ENCODE assay signal across 22 cellular contexts in genomic region chr3:94869059-94869547, GRCh38.
A peak's percentile ranks its signal among the peaks of the same experiment; 100 is the strongest.
DNase-seq lines count a peak whose midpoint lies in the region; ATAC-seq and TF ChIP-seq lines count a peak whose summit lies in the region.
"Had no signal": no experiment of that assay in that cellular context is flagged by ENCODE, and none has a peak within 500 bp of the region (broad histone marks: within the 10 kb centered on the region; RNA-seq: fewer than 3 reads in every experiment).

No MANE protein-coding gene starts in this region.

- no peak overlapping the region for H3K18ac ChIP-seq in IMR-90 (ENCODE audit: low read depth, low read length)

- dilution Hi-C loops in IMR-90 (cut with HindIII; ENCODE audit: low sequenced_read_pairs, unreplicated experiment) = no loop called here

- no peak overlapping the region for H3K23ac ChIP-seq in IMR-90 (ENCODE audit: low read depth, low read length)

- H2BK20ac ChIP-seq in IMR-90 (ENCODE audit: low read depth, low read length) = no peak overlapping the region

- H2BK120ac ChIP-seq in IMR-90 (ENCODE audit: low read depth, low read length) = no peak overlapping the region

- no TSS peak for BruUV-seq in IMR-90 (replicated peaks; lab: Mats Ljungman, UMichigan)

- H3K56ac ChIP-seq in IMR-90 (ENCODE audit: extremely low read depth, insufficient read depth, low read length) = no peak overlapping the region

- no peak overlapping the region for H3K4ac ChIP-seq in IMR-90 (ENCODE audit: low read depth, low read length)

- H3K4me2 ChIP-seq in IMR-90 (ENCODE audit: low read depth, low read length) = no peak overlapping the region
- H3K4me2 ChIP-seq: BLaER1 had no signal

- no peak for TF ChIP-seq POLR2A in IMR-90 (IDR thresholded peaks at IDR 0.05; ENCODE audit: low read depth, low read length)

- no peak for DNase-seq in IMR-90
- no peak for DNase-seq in sciatic nerve (ENCODE audit: low spot score)
- no peak for DNase-seq in amniotic stem cell (lab: John Stamatoyannopoulos, UW)
- DNase-seq: 8988T; ACHN; BE2C; C1 segment of cervical spinal cord; CD4-positive, alpha-beta memory T cell; CD4-positive, CD25-positive, alpha-beta regulatory T cell; CD8-positive, alpha-beta memory T cell; COR-L47; DMS 273 treated with DMSO at 0.1 percent for 48 hours; DMS153; DMS53; DMS79; DND-41; EL; GDM1 had no signal

- WGBS in IMR-90 (ENCODE audit: extremely low coverage in 2 of 2, insufficient read length in 1 of 2), 2 experiments = no CpG with 5 or more reads among the region's 2 CpGs

- H2AK5ac ChIP-seq in IMR-90 (ENCODE audit: low read depth, low read length) = no peak overlapping the region

- no peak overlapping the region for H4K91ac ChIP-seq in IMR-90 (ENCODE audit: insufficient read depth, low read depth, low read length)

- H3K4me1 ChIP-seq in IMR-90 (ENCODE audit: control insufficient read depth, insufficient read depth, low read length) = no peaks in the 10 kb centered on the region
- H3K4me1 ChIP-seq: BE2C, BLaER1 had no signal

- POLR2A ChIA-PET in IMR-90 (lab: Charles Lee; ENCODE audit: unreplicated experiment) = no interaction called here

- H4K8ac ChIP-seq in IMR-90 (ENCODE audit: low read depth in 2 of 2, low read length in 2 of 2) = no peak overlapping the region

- in situ Hi-C loops in IMR-90 (cut with MboI; ENCODE audit: low sequenced_read_pairs) = no loop called here

- intact Hi-C loops in IMR-90 (cut with micrococcal nuclease) (no loop called here), sciatic nerve (cut with DNase I) (no loop called here)

- CTCF ChIA-PET in IMR-90 (lab: Yijun Ruan, JAX) = no interaction called here

- H2AFZ ChIP-seq in IMR-90 (replicated peaks; ENCODE audit: low read length, poor library complexity) = no peak overlapping the region

- no peak overlapping the region for H4K5ac ChIP-seq in IMR-90 (ENCODE audit: low read depth, low read length)

- H3K9me1 ChIP-seq in IMR-90 (ENCODE audit: insufficient read depth, low read length) = no peaks in the 10 kb centered on the region

- H3K36me3 ChIP-seq in IMR-90 (ENCODE audit: control insufficient read depth, insufficient read depth, low read length) = no peaks in the 10 kb centered on the region
- H3K36me3 ChIP-seq: BE2C, BLaER1 had no signal

- no peak overlapping the region for H3K4me3 ChIP-seq in IMR-90 (ENCODE audit: insufficient read depth, low read depth, low read length)
- H3K4me3 ChIP-seq: BLaER1, GM12878 had no signal

- TF ChIP-seq CTCF in IMR-90 (conservative IDR thresholded peaks at IDR 0.05; ENCODE audit: low read depth, low read length) = no peak

- H3K27ac ChIP-seq in IMR-90 (ENCODE audit: insufficient read depth, low read length) = no peak overlapping the region
- H3K27ac ChIP-seq: BLaER1 had no signal

- no peak overlapping the region for H3K14ac ChIP-seq in IMR-90 (replicated peaks; ENCODE audit: low read depth, low read length)

- H4K20me1 ChIP-seq in IMR-90 (ENCODE audit: insufficient read depth, low read length) = no peaks in the 10 kb centered on the region
- H4K20me1 ChIP-seq: BLaER1 had no signal

- H2BK15ac ChIP-seq in IMR-90 (ENCODE audit: low read depth, low read length) = no peak overlapping the region

- H2AK9ac ChIP-seq in IMR-90 (replicated peaks; ENCODE audit: low read depth, low read length, poor library complexity) = no peak overlapping the region

- H2BK5ac ChIP-seq in IMR-90 (ENCODE audit: low read depth, low read length, poor library complexity, severe bottlenecking) = no peak overlapping the region

- TF ChIP-seq EP300 in Ishikawa (IDR thresholded peaks at IDR 0.05; ENCODE audit: borderline replicate concordance) = no peak

- no peak for ATAC-seq in IMR-90 (ENCODE audit: low read depth)
- ATAC-seq in sciatic nerve = peak; percentile 56
- ATAC-seq in GM19455 (IDR thresholded peaks at IDR 0.05; ENCODE audit: unreplicated experiment) = no peak
- ATAC-seq: GM12878 had no signal

- H3K9ac ChIP-seq in IMR-90 (ENCODE audit: low read depth, low read length) = no peak overlapping the region
- H3K9ac ChIP-seq: BLaER1 had no signal

- no peaks in the 10 kb centered on the region for H3K27me3 ChIP-seq in IMR-90 (ENCODE audit: control insufficient read depth, insufficient read depth, low read length)
- H3K27me3 ChIP-seq: BE2C, BLaER1 had no signal

- peaks cover 8% of the 10 kb centered on the region; the same call in 1 of the 2 replicates for H3K9me3 ChIP-seq in IMR-90 (ENCODE audit: control insufficient read depth, insufficient read depth, low read length)
- H3K9me3 ChIP-seq: BE2C had no signal

- TF ChIP-seq RAD21 in IMR-90 (IDR thresholded peaks at IDR 0.05; ENCODE audit: low read length) (no peak), Ishikawa (IDR thresholded peaks at IDR 0.05; ENCODE audit: low read depth) (no peak)

- no peaks in the 10 kb centered on the region for H3K79me1 ChIP-seq in IMR-90 (ENCODE audit: low read depth in 1 of 2, low read length in 2 of 2)

TF ChIP-seq in IMR-90, 13 proteins besides CTCF, POLR2A, EP300 and RAD21:
- peak; percentile 69 for TF ChIP-seq CEBPB (IDR thresholded peaks at IDR 0.05; ENCODE audit: low read depth, low read length)
- no peak for TF ChIP-seq RCOR1 (IDR thresholded peaks at IDR 0.05; ENCODE audit: insufficient replicate concordance, low read length)
- TF ChIP-seq NFE2L2 (IDR thresholded peaks at IDR 0.05; ENCODE audit: low read depth, low read length) = no peak

TF ChIP-seq in Ishikawa, 13 proteins besides CTCF, POLR2A, EP300 and RAD21:
- no peak for TF ChIP-seq NFIC (IDR thresholded peaks at IDR 0.05)
- TF ChIP-seq CEBPB (IDR thresholded peaks at IDR 0.05) = 0 out of 2 replicates have a peak, but pooled peaks have one; percentile 12
- no peak for TF ChIP-seq YY1 (IDR thresholded peaks at IDR 0.05; ENCODE audit: low read depth)
- no peak for TF ChIP-seq EGR1 (IDR thresholded peaks at IDR 0.05)
